ENCODE assay signal across 1 cellular context in the genomic region with DNA sequence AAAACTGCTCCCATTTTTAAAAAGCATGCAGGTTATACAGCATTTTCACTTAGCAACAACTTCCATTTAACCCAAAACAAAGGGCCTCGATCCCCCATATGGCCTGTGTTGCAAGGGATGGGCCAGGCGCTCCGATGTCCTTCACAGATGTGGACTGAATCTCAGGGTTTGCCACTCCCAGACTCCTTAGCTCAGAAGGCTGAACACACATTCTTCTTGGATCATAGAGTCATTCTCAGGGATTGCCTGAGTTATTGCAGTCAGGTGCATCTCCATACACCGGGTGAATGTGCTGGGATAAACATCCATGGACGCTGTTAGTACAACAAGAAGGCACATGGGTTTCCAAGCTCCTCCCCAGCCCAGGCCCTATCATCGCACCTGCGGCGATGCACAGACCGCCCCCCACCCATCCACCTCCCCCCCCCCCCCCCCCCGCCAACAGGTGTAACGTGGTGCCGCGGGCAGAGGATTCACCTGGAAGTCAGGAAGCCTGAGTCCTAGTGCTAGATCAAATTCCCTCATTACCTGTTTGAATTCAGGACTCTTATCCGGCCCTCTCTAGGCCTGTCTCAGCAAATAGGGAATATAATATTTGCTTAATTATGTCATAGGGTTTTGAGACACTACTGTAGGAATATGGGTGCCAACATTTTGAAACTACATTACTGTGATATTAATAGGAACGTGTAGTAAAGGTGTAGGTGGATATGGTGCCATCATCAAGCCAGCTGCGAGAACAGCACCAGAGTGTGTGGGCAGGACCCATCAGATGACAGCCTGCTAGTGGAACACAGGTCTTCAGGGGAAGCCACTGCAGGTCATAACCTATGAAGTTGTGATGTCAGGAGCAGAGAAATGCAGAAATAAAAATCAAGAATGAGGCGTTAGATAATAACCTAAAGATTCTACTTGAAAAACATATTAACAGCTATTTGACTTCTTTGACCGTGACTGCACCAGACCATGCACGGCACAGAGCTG.
TF ChIP-seq lines count a peak whose summit lies in the region.

No MANE protein-coding gene starts in this region.

TF ChIP-seq in HepG2, 621 proteins besides CTCF, POLR2A, EP300 and RAD21 (continued from another document):
- TF ChIP-seq, protein P1, sequence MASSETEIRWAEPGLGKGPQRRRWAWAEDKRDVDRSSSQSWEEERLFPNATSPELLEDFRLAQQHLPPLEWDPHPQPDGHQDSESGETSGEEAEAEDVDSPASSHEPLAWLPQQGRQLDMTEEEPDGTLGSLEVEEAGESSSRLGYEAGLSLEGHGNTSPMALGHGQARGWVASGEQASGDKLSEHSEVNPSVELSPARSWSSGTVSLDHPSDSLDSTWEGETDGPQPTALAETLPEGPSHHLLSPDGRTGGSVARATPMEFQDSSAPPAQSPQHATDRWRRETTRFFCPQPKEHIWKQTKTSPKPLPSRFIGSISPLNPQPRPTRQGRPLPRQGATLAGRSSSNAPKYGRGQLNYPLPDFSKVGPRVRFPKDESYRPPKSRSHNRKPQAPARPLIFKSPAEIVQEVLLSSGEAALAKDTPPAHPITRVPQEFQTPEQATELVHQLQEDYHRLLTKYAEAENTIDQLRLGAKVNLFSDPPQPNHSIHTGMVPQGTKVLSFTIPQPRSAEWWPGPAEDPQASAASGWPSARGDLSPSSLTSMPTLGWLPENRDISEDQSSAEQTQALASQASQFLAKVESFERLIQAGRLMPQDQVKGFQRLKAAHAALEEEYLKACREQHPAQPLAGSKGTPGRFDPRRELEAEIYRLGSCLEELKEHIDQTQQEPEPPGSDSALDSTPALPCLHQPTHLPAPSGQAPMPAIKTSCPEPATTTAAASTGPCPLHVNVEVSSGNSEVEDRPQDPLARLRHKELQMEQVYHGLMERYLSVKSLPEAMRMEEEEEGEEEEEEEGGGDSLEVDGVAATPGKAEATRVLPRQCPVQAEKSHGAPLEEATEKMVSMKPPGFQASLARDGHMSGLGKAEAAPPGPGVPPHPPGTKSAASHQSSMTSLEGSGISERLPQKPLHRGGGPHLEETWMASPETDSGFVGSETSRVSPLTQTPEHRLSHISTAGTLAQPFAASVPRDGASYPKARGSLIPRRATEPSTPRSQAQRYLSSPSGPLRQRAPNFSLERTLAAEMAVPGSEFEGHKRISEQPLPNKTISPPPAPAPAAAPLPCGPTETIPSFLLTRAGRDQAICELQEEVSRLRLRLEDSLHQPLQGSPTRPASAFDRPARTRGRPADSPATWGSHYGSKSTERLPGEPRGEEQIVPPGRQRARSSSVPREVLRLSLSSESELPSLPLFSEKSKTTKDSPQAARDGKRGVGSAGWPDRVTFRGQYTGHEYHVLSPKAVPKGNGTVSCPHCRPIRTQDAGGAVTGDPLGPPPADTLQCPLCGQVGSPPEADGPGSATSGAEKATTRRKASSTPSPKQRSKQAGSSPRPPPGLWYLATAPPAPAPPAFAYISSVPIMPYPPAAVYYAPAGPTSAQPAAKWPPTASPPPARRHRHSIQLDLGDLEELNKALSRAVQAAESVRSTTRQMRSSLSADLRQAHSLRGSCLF (CRISPR knock-in tag; IDR thresholded peaks at IDR 0.05; ENCODE audit: borderline replicate concordance) = no peak
- TF ChIP-seq HMG20A (CRISPR knock-in tag; IDR thresholded peaks at IDR 0.05; ENCODE audit: borderline replicate concordance) (no peak), ERF (CRISPR knock-in tag; IDR thresholded peaks at IDR 0.05) (no peak), MLXIP (CRISPR knock-in tag; IDR thresholded peaks at IDR 0.05; ENCODE audit: borderline replicate concordance) (no peak), TEF (CRISPR knock-in tag; IDR thresholded peaks at IDR 0.05) (no peak), ZNF577 (CRISPR knock-in tag; IDR thresholded peaks at IDR 0.05; ENCODE audit: borderline replicate concordance, low read depth) (no peak), RFXAP (CRISPR knock-in tag; IDR thresholded peaks at IDR 0.05; ENCODE audit: borderline replicate concordance) (no peak), MED13 (CRISPR knock-in tag; IDR thresholded peaks at IDR 0.05) (no peak), CREB1 (IDR thresholded peaks at IDR 0.05) (no peak), CREB1 (CRISPR knock-in tag; IDR thresholded peaks at IDR 0.05) (no peak), IRF2 (CRISPR knock-in tag; IDR thresholded peaks at IDR 0.05) (no peak), KDM6A (CRISPR knock-in tag; IDR thresholded peaks at IDR 0.05; ENCODE audit: low read depth) (no peak), MZF1 (CRISPR knock-in tag; IDR thresholded peaks at IDR 0.05; ENCODE audit: borderline replicate concordance) (no peak), ZNF34 (CRISPR knock-in tag; IDR thresholded peaks at IDR 0.05; ENCODE audit: borderline replicate concordance) (no peak), TOPORS (CRISPR knock-in tag; IDR thresholded peaks at IDR 0.05) (no peak)
- TF ChIP-seq, protein P2, sequence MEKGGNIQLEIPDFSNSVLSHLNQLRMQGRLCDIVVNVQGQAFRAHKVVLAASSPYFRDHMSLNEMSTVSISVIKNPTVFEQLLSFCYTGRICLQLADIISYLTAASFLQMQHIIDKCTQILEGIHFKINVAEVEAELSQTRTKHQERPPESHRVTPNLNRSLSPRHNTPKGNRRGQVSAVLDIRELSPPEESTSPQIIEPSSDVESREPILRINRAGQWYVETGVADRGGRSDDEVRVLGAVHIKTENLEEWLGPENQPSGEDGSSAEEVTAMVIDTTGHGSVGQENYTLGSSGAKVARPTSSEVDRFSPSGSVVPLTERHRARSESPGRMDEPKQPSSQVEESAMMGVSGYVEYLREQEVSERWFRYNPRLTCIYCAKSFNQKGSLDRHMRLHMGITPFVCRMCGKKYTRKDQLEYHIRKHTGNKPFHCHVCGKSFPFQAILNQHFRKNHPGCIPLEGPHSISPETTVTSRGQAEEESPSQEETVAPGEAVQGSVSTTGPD (CRISPR knock-in tag; IDR thresholded peaks at IDR 0.05) = no peak
TF ChIP-seq in HepG2: peak in this region for 0.
